8 cellular contexts compared by ENCODE assay signal in genomic region chr19:39342647-39343305, GRCh38.
DNase-seq lines count a peak whose midpoint lies in the region; ATAC-seq and TF ChIP-seq lines count a peak whose summit lies in the region.

No MANE protein-coding gene starts in this region.

- DNase-seq in GM12865 (ENCODE audit: low read depth) (no peak), OCI-M1 (lab: John Stamatoyannopoulos, UW) (peak; percentile 16), C1 segment of cervical spinal cord (lab: John Stamatoyannopoulos, UW) (no peak), NCI-H1092 (lab: John Stamatoyannopoulos, UW) (no peak)
- no peak for DNase-seq in effector memory CD4-positive, alpha-beta T cell

- peak overlapping the region; percentile 75 for H3K27ac ChIP-seq in effector memory CD4-positive, alpha-beta T cell (ENCODE audit: insufficient read depth, low read length, poor library complexity, severe bottlenecking)
- H3K27ac ChIP-seq in muscle layer of duodenum (ENCODE audit: low read length) = peak overlapping the region; percentile 73

- no peaks in the 10 kb centered on the region for H3K9me3 ChIP-seq in effector memory CD4-positive, alpha-beta T cell (ENCODE audit: control insufficient read depth, low read length)
- H3K9me3 ChIP-seq in muscle layer of duodenum (ENCODE audit: control insufficient read depth in 1 of 2, low read length in 2 of 2) = no peaks in the 10 kb centered on the region

- H3K4me3 ChIP-seq in GM12865 (ENCODE audit: low read depth, low read length) = peak overlapping the region; percentile 90
- peak overlapping the region; percentile 75 for H3K4me3 ChIP-seq in effector memory CD4-positive, alpha-beta T cell (ENCODE audit: insufficient read depth, low read depth, low read length, poor library complexity, severe bottlenecking)
- peak overlapping the region; percentile 77 to 78 for H3K4me3 ChIP-seq in muscle layer of duodenum (ENCODE audit: low read depth in 1 of 2, low read length in 2 of 2)

- no peak for TF ChIP-seq CTCF in GM12865 (IDR thresholded peaks at IDR 0.05; ENCODE audit: insufficient read depth, low read depth, low read length, missing control alignments)

- no peaks in the 10 kb centered on the region for H3K27me3 ChIP-seq in effector memory CD4-positive, alpha-beta T cell (replicated peaks; ENCODE audit: control insufficient read depth, insufficient read depth, low read length, poor library complexity, severe bottlenecking)
- H3K27me3 ChIP-seq in muscle layer of duodenum (ENCODE audit: low read depth, low read length) = no peaks in the 10 kb centered on the region

- peaks cover 24% of the 10 kb centered on the region for H3K4me1 ChIP-seq in effector memory CD4-positive, alpha-beta T cell (ENCODE audit: control insufficient read depth, insufficient read depth, low read length, poor library complexity, severe bottlenecking)
- H3K4me1 ChIP-seq in muscle layer of duodenum (ENCODE audit: control insufficient read depth in 1 of 2, insufficient read depth in 2 of 2, low read length in 2 of 2) = peaks cover 20 to 44% of the 10 kb centered on the region in 2 donors

- ATAC-seq in HG03565 (IDR thresholded peaks at IDR 0.05; ENCODE audit: unreplicated experiment) (no peak), GM19035 (IDR thresholded peaks at IDR 0.05; ENCODE audit: unreplicated experiment) (no peak)

- H3K36me3 ChIP-seq in effector memory CD4-positive, alpha-beta T cell (ENCODE audit: control insufficient read depth, insufficient read depth, low read length) = no peaks in the 10 kb centered on the region
- H3K36me3 ChIP-seq in muscle layer of duodenum (ENCODE audit: control insufficient read depth in 1 of 2, insufficient read depth in 2 of 2, low read length in 2 of 2) = peaks cover 4 to 10% of the 10 kb centered on the region in 2 donors
